ENCODE assay signal across 20 cellular contexts in genomic region chr5:6950250-6950649, GRCh38.
A peak's percentile ranks its signal among the peaks of the same experiment; 100 is the strongest.
DNase-seq lines count a peak whose midpoint lies in the region; ATAC-seq, FAIRE-seq and TF ChIP-seq lines count a peak whose summit lies in the region.
"Had no signal": no experiment of that assay in that cellular context is flagged by ENCODE, and none has a peak within 500 bp of the region (broad histone marks: within the 10 kb centered on the region; RNA-seq: fewer than 3 reads in every experiment).

No MANE protein-coding gene starts in this region.

- intact Hi-C loops in GM12878 (cut with micrococcal nuclease; ENCODE audit: unreplicated experiment): no loop called here

- no peaks in the 10 kb centered on the region for H3K27me3 ChIP-seq in GM12878 (replicated peaks in 1 of 2; ENCODE audit: control insufficient read depth in 2 of 2, insufficient read depth in 2 of 2, low read length in 1 of 2)

- no peak overlapping the region for H3K4me3 ChIP-seq in GM12878
- H3K4me3 ChIP-seq: SK-N-MC had no signal

- POLR2A ChIA-PET in GM12878 (lab: Charles Lee): no interaction called here

- no peaks in the 10 kb centered on the region for H3K79me2 ChIP-seq in GM12878 (ENCODE audit: control insufficient read depth, insufficient read depth, low read length)

- CTCF ChIA-PET in GM12878 (lab: Yijun Ruan, JAX): no interaction called here

- H3K4me2 ChIP-seq in GM12878 (ENCODE audit: control insufficient read depth, insufficient read depth): no peak overlapping the region

- TF ChIP-seq CTCF in GM12878 (IDR thresholded peaks at IDR 0.05 in 2 of 3, conservative IDR thresholded peaks at IDR 0.05 in 1 of 3; ENCODE audit: control insufficient read depth in 2 of 3, extremely low read depth in 1 of 3, insufficient read depth in 1 of 3, low read depth in 3 of 3, low read length in 3 of 3): no peak

- in situ Hi-C loops in GM12878 (cut with MboI): no loop called here

- H3K9ac ChIP-seq in GM12878 (ENCODE audit: control insufficient read depth, insufficient read depth, low read length): no peak overlapping the region

- H3K36me3 ChIP-seq in GM12878 (ENCODE audit: control insufficient read depth in 2 of 2, insufficient read depth in 2 of 2, low read length in 1 of 2): no peaks in the 10 kb centered on the region

- FAIRE-seq in GM12878 (lab: Jason Lieb, UNC): no peak

- RAD21 ChIA-PET in GM12878 (lab: Charles Lee; ENCODE audit: unreplicated experiment): no interaction called here

- H4K20me1 ChIP-seq in GM12878 (ENCODE audit: control insufficient read depth, insufficient read depth): no peaks in the 10 kb centered on the region

- H2AFZ ChIP-seq in GM12878 (ENCODE audit: control insufficient read depth, low read depth, low read length): no peak overlapping the region

- DNase-seq in stimulated activated CD4-positive, alpha-beta T cell treated with anti-CD3 and anti-CD28 coated beads, Interleukin-15, amount 100 ng/mL, for 24 hours: peak; percentile 14
- DNase-seq in stimulated activated CD4-positive, alpha-beta T cell treated with anti-CD3 and anti-CD28 coated beads, Interleukin-4, amount 100 ng/mL, for 1 hour: no peak
- DNase-seq in M059J (ENCODE audit: low read depth) (peak; percentile 34), GM12878 (ENCODE audit: low read depth, low spot score) (no peak), T-helper 9 cell (no peak), KG1 (lab: John Stamatoyannopoulos, UW) (no peak)
- DNase-seq: ACHN; Calu3; CD4-positive, alpha-beta T cell; DND-41; H9; NCI-H1092; NCI-H1694; NCI-H2107; NCI-H345; NCI-H526 treated with DMSO at 0.1 percent for 48 hours; NK-92 treated with Interleukin-12 subunit alpha and Interleukin-12 subunit beta, amount 100 ng/mL, for 24 hours; OCI-M1 had no signal

- BruUV-seq in GM12878 (replicated peaks; lab: Mats Ljungman, UMichigan): no TSS peak

- no peak for TF ChIP-seq RAD21 in GM12878 (IDR thresholded peaks at IDR 0.05; ENCODE audit: insufficient read depth, low read depth, low read length)

- SMC1A ChIA-PET in GM12878 (lab: Charles Lee; ENCODE audit: uncharacterized antibody, unreplicated experiment): interaction anchor here (0.7 kb wide), 1 partner anchor 795 kb away, joined by 3 read pairs; no protein-coding TSS in a partner anchor

- peak; percentile 41; the same call in 2 of the 3 replicates for ATAC-seq in GM12878
- ATAC-seq in GM21717 (IDR thresholded peaks at IDR 0.05; ENCODE audit: unreplicated experiment): no peak

- no peak for TF ChIP-seq EP300 in GM12878 (IDR thresholded peaks at IDR 0.05; ENCODE audit: borderline replicate concordance in 1 of 2, control insufficient read depth in 1 of 2, low read depth in 2 of 2, low read length in 2 of 2)

- H3K27ac ChIP-seq in GM12878 (ENCODE audit: control insufficient read depth, insufficient read depth): no peak overlapping the region
- H3K27ac ChIP-seq: SK-N-MC had no signal

- no peak for TF ChIP-seq POLR2A in GM12878 (IDR thresholded peaks at IDR 0.05; ENCODE audit: low read depth, low read length)

- H3K9me3 ChIP-seq in GM12878 (replicated peaks; ENCODE audit: control insufficient read depth, insufficient read depth, low read length): no peaks in the 10 kb centered on the region

- 0% methylated on average over 2 of the region's 2 CpGs for WGBS in GM12878 (ENCODE audit: insufficient coverage, insufficient replicate concordance, low lambda C conversion rate, missing lambda C conversion rate)

- H3K4me1 ChIP-seq in GM12878 (ENCODE audit: control insufficient read depth, insufficient read depth, low read length): no peaks in the 10 kb centered on the region

TF ChIP-seq in GM12878, 131 proteins besides CTCF, POLR2A, EP300 and RAD21 (continues in another document):
- no peak for TF ChIP-seq ZBTB40 (IDR thresholded peaks at IDR 0.05; ENCODE audit: borderline replicate concordance)
- no peak for TF ChIP-seq NFXL1 (IDR thresholded peaks at IDR 0.05; ENCODE audit: borderline replicate concordance)
- TF ChIP-seq PBX3 (IDR thresholded peaks at IDR 0.05; ENCODE audit: insufficient replicate concordance, low read depth, low read length): no peak
- TF ChIP-seq USF1 (IDR thresholded peaks at IDR 0.05; ENCODE audit: borderline replicate concordance, extremely low read length, insufficient read depth, low read depth, low read length): no peak
- TF ChIP-seq E2F8 (IDR thresholded peaks at IDR 0.05; ENCODE audit: low read depth, partially characterized antibody): no peak
- no peak for TF ChIP-seq BRCA1 (IDR thresholded peaks at IDR 0.05; ENCODE audit: low read depth, low read length)
- TF ChIP-seq BHLHE40 (IDR thresholded peaks at IDR 0.05; ENCODE audit: borderline replicate concordance in 1 of 2, low read depth in 2 of 2, low read length in 1 of 2): no peak
- TF ChIP-seq JUND (IDR thresholded peaks at IDR 0.05; ENCODE audit: low read depth, low read length): no peak
- no peak for TF ChIP-seq FOS (IDR thresholded peaks at IDR 0.05; ENCODE audit: borderline replicate concordance, extremely low read depth, insufficient read length)
- no peak for TF ChIP-seq USF2 (IDR thresholded peaks at IDR 0.05; ENCODE audit: borderline replicate concordance, low read depth, low read length)
- no peak for TF ChIP-seq POLR2AphosphoS2 (IDR thresholded peaks at IDR 0.05; ENCODE audit: low read depth, low read length)
- TF ChIP-seq ZNF217 (IDR thresholded peaks at IDR 0.05): no peak

Comparison
In these comparisons a context has a peak if more than half of its experiments do, and no peak if none do; other contexts are left out.
1. DNase-seq: peak in stimulated activated CD4-positive, alpha-beta T cell treated with anti-CD3 and anti-CD28 coated beads, Interleukin-15, amount 100 ng/mL, for 24 hours (single experiment) and M059J (single experiment); none in stimulated activated CD4-positive, alpha-beta T cell treated with anti-CD3 and anti-CD28 coated beads, Interleukin-4, amount 100 ng/mL, for 1 hour (single experiment), GM12878 (single experiment), T-helper 9 cell (single experiment) and KG1 (single experiment).